In the genomic region with DNA sequence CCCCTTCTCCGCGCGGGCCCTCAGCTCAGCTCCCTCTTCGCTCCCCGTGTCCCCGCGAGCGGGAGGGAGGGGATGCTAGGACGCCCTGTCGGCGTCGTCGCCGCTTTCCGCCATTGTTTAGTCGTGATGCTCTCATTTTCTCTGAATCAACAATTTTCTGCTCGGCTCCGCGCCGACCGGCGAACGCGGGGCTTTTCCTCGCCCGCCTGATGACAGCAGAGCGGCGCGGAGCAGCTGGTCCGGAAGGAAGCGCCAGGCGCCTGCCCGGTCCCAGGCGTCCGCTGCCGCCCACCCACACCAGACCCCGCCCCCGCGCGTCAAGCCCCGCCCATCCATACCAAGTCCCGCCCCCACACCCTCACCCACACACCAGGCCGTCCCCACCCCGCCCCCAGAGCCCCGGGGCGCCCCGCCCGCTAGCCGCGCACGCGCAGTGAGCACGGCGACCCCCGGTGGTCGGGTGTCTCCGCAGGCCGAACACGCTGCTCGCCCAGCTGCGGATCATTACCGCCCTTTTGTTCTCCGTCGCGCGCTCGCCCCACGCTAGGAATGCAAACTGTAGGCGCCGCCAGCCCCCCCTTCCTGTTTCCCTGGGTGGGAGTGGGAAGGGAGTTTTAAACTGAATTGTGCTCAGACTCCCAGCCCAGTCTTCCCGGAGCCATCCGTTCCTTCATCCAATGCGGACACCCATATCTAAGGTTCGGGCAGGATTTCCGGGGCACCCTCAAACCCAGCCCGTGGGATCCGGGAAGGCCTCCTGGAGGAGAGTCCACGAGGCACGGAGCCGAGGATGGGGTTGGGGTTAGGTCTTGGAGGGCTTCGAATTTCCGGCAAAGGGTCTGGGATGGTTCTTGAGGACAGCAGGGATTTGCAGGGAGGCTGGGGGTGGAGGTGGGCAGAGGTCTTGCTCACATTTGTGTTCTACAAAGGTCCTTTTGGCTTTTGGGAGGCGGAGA, we compare ENCODE assay signal across 8 cellular contexts. TPM values are rescaled to one million over a fixed set of nuclear protein-coding genes. Genes with fewer than 3 reads are reported as not detected.
DNase-seq lines count a peak whose midpoint lies in the region; ATAC-seq and TF ChIP-seq lines count a peak whose summit lies in the region.

No MANE protein-coding gene starts in this region.

- H3K4me3 ChIP-seq in AG04449 (ENCODE audit: low read depth, low read length) (peak overlapping the region; percentile 66), fibroblast of mammary gland (ENCODE audit: control insufficient read depth, low read depth, low read length) (peak overlapping the region; percentile 52), neural cell (ENCODE audit: low read length) (peak overlapping the region; percentile 96)

- CTCF ChIA-PET in AG04449 (lab: Yijun Ruan, JAX) = interaction anchor here (1.2 kb wide), 1 partner anchor 17 kb away, joined by 3 read pairs; no protein-coding TSS in a partner anchor

- H3K9me3 ChIP-seq in neural cell (ENCODE audit: low read length) = no peaks in the 10 kb centered on the region

- peak overlapping the region; percentile 90 to 92 for H3K4me3 Mint-ChIP-seq in activated T-cell treated with anti-CD3 and anti-CD28 coated beads, Interleukin-2, amount 50 U/mL, for 72 hours
- H3K4me3 Mint-ChIP-seq in stimulated activated naive CD8-positive, alpha-beta T cell treated with anti-CD3 and anti-CD28 coated beads, Interleukin-15, Interleukin-2, amounts not matched to agents 100 ng/mL and 50 ng/mL, for 24 hours = peak overlapping the region; percentile 82

- DNase-seq in AG04449 (ENCODE audit: low read depth, low spot score) = no peak
- DNase-seq in NCI-H446 treated with DMSO at 0.1 percent for 48 hours (lab: John Stamatoyannopoulos, UW) = peak; percentile 14
- DNase-seq in activated T-cell treated with anti-CD3 and anti-CD28 coated beads, Interleukin-2, amount 50 U/mL, for 72 hours = peak; percentile 70 to 77
- peak; percentile 44 for DNase-seq in fibroblast of mammary gland (ENCODE audit: low read depth)
- no peak for DNase-seq in omental fat pad (ENCODE audit: low spot score)

- peaks cover 43% of the 10 kb centered on the region for H3K27me3 Mint-ChIP-seq in activated T-cell treated with anti-CD3 and anti-CD28 coated beads, Interleukin-2, amount 50 U/mL, for 72 hours (ENCODE audit: low read depth)
- peaks cover 50% of the 10 kb centered on the region for H3K27me3 Mint-ChIP-seq in stimulated activated naive CD8-positive, alpha-beta T cell treated with anti-CD3 and anti-CD28 coated beads, Interleukin-15, Interleukin-2, amounts not matched to agents 100 ng/mL and 50 ng/mL, for 24 hours

- no peaks in the 10 kb centered on the region for H3K36me3 ChIP-seq in neural cell (ENCODE audit: insufficient read depth, low read length)

- no peak overlapping the region for H3K27ac Mint-ChIP-seq in activated T-cell treated with anti-CD3 and anti-CD28 coated beads, Interleukin-2, amount 50 U/mL, for 72 hours
- peak overlapping the region; percentile 52 for H3K27ac Mint-ChIP-seq in stimulated activated naive CD8-positive, alpha-beta T cell treated with anti-CD3 and anti-CD28 coated beads, Interleukin-15, Interleukin-2, amounts not matched to agents 100 ng/mL and 50 ng/mL, for 24 hours

- TF ChIP-seq RAD21 in neural cell (conservative IDR thresholded peaks at IDR 0.05) = peak; percentile 52

- TF ChIP-seq CTCF in AG04449 (IDR thresholded peaks at IDR 0.05; ENCODE audit: insufficient read depth, low read length, missing control alignments) (no peak), fibroblast of mammary gland (conservative IDR thresholded peaks at IDR 0.05; ENCODE audit: control insufficient read depth, insufficient read depth, low read depth, low read length) (no peak), neural cell (IDR thresholded peaks at IDR 0.05; ENCODE audit: poor library complexity, severe bottlenecking) (no peak), omental fat pad (IDR thresholded peaks at IDR 0.05) (no peak)

- peak; percentile 33 for TF ChIP-seq EP300 in neural cell (conservative IDR thresholded peaks at IDR 0.05; ENCODE audit: poor library complexity, severe bottlenecking)

- H3K4me1 Mint-ChIP-seq in activated T-cell treated with anti-CD3 and anti-CD28 coated beads, Interleukin-2, amount 50 U/mL, for 72 hours (ENCODE audit: low read depth) = peaks cover 6% of the 10 kb centered on the region
- H3K4me1 Mint-ChIP-seq in stimulated activated naive CD8-positive, alpha-beta T cell treated with anti-CD3 and anti-CD28 coated beads, Interleukin-15, Interleukin-2, amounts not matched to agents 100 ng/mL and 50 ng/mL, for 24 hours (ENCODE audit: low read depth) = peaks cover 9% of the 10 kb centered on the region

- H3K36me3 Mint-ChIP-seq in activated T-cell treated with anti-CD3 and anti-CD28 coated beads, Interleukin-2, amount 50 U/mL, for 72 hours (ENCODE audit: insufficient read depth in 2 of 2) = no peaks in the 10 kb centered on the region
- no peaks in the 10 kb centered on the region for H3K36me3 Mint-ChIP-seq in stimulated activated naive CD8-positive, alpha-beta T cell treated with anti-CD3 and anti-CD28 coated beads, Interleukin-15, Interleukin-2, amounts not matched to agents 100 ng/mL and 50 ng/mL, for 24 hours (ENCODE audit: low read depth)

- ATAC-seq in GM19395 (IDR thresholded peaks at IDR 0.05; ENCODE audit: unreplicated experiment) (peak; percentile 54), omental fat pad (ENCODE audit: low FRiP score) (no peak)
- peak; percentile 90 to 93 for ATAC-seq in activated T-cell treated with anti-CD3 and anti-CD28 coated beads, Interleukin-2, amount 50 U/mL, for 72 hours (replicated peaks in 1 of 2)

- no peaks in the 10 kb centered on the region for H3K79me2 ChIP-seq in neural cell (replicated peaks; ENCODE audit: insufficient read depth, low read length)

- no peaks in the 10 kb centered on the region for H3K9me3 Mint-ChIP-seq in activated T-cell treated with anti-CD3 and anti-CD28 coated beads, Interleukin-2, amount 50 U/mL, for 72 hours
- H3K9me3 Mint-ChIP-seq in stimulated activated naive CD8-positive, alpha-beta T cell treated with anti-CD3 and anti-CD28 coated beads, Interleukin-15, Interleukin-2, amounts not matched to agents 100 ng/mL and 50 ng/mL, for 24 hours = no peaks in the 10 kb centered on the region

- H3K9me2 ChIP-seq in neural cell (ENCODE audit: insufficient read depth, low read length) = no peaks in the 10 kb centered on the region

- POLR2A ChIA-PET in AG04449 (lab: Yijun Ruan, JAX) = no interaction called here

- peak overlapping the region; percentile 92 for H3K27ac ChIP-seq in neural cell (ENCODE audit: low read length)

- H4K20me1 ChIP-seq in neural cell (ENCODE audit: insufficient read depth) = no peaks in the 10 kb centered on the region

- H3K27me3 ChIP-seq in neural cell (ENCODE audit: insufficient read depth, low read depth, low read length) = no peaks in the 10 kb centered on the region

- peak overlapping the region; percentile 70 for H3K4me2 ChIP-seq in neural cell (ENCODE audit: low read length)

- H2AFZ ChIP-seq in neural cell (ENCODE audit: low read depth, low read length) = peak overlapping the region; percentile 98

- peak overlapping the region; percentile 97 for H3K9ac ChIP-seq in neural cell (ENCODE audit: low read length)

- H3F3A ChIP-seq in neural cell (ENCODE audit: insufficient read depth, low read length, poor library complexity, severe bottlenecking) = peaks cover 4% of the 10 kb centered on the region

TF ChIP-seq in neural cell, 6 proteins besides CTCF, POLR2A, EP300 and RAD21:
- TF ChIP-seq MXI1 (conservative IDR thresholded peaks at IDR 0.05; ENCODE audit: poor library complexity, severe bottlenecking) (no peak), TAF1 (IDR thresholded peaks at IDR 0.05; ENCODE audit: low read depth) (peak; percentile 66), SMC3 (conservative IDR thresholded peaks at IDR 0.05; ENCODE audit: poor library complexity) (no peak), POLR2AphosphoS5 (IDR thresholded peaks at IDR 0.05) (peak; percentile 96), EZH2 (IDR thresholded peaks at IDR 0.05; ENCODE audit: borderline replicate concordance, insufficient read depth, low read length, poor library complexity, severe bottlenecking) (no peak)
- TF ChIP-seq, protein P1, sequence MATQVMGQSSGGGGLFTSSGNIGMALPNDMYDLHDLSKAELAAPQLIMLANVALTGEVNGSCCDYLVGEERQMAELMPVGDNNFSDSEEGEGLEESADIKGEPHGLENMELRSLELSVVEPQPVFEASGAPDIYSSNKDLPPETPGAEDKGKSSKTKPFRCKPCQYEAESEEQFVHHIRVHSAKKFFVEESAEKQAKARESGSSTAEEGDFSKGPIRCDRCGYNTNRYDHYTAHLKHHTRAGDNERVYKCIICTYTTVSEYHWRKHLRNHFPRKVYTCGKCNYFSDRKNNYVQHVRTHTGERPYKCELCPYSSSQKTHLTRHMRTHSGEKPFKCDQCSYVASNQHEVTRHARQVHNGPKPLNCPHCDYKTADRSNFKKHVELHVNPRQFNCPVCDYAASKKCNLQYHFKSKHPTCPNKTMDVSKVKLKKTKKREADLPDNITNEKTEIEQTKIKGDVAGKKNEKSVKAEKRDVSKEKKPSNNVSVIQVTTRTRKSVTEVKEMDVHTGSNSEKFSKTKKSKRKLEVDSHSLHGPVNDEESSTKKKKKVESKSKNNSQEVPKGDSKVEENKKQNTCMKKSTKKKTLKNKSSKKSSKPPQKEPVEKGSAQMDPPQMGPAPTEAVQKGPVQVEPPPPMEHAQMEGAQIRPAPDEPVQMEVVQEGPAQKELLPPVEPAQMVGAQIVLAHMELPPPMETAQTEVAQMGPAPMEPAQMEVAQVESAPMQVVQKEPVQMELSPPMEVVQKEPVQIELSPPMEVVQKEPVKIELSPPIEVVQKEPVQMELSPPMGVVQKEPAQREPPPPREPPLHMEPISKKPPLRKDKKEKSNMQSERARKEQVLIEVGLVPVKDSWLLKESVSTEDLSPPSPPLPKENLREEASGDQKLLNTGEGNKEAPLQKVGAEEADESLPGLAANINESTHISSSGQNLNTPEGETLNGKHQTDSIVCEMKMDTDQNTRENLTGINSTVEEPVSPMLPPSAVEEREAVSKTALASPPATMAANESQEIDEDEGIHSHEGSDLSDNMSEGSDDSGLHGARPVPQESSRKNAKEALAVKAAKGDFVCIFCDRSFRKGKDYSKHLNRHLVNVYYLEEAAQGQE (IDR thresholded peaks at IDR 0.05; ENCODE audit: borderline replicate concordance) = peak; percentile 39
TF ChIP-seq in neural cell: peak in this region for 3.

RNA-seq across cellular contexts. Expression of gene SLC32A1, which starts 49.8 kb away (rescaled TPM):
- total RNA-seq in activated T-cell treated with anti-CD3 and anti-CD28 coated beads, Interleukin-2, amount 50 U/mL, for 72 hours = under 1 TPM in 1 of 2 donors, not detected in 1; 0.12 TPM
- polyA plus RNA-seq in neural cell = 36.2 and 40.0 TPM in 2 replicates
- polyA minus RNA-seq in neural cell = 48.9 and 62.8 TPM in 2 replicates
- total RNA-seq in omental fat pad = not detected

Comparison
In these comparisons a context has a peak if more than half of its experiments do, and no peak if none do; other contexts are left out.
1. DNase-seq: peak in NCI-H446 treated with DMSO at 0.1 percent for 48 hours (single experiment), activated T-cell treated with anti-CD3 and anti-CD28 coated beads, Interleukin-2, amount 50 U/mL, for 72 hours (2 of 2) and fibroblast of mammary gland (single experiment); none in AG04449 (single experiment) and omental fat pad (single experiment).
2. Peak in every context shown above with its lines, with median percentiles within 50 percentile points of each other: H3K4me3 ChIP-seq.